ENCODE assay signal across 1 cellular context in genomic region chr1:10936998-10937901, GRCh38.
TF ChIP-seq lines count a peak whose summit lies in the region.

No MANE protein-coding gene starts in this region.

TF ChIP-seq in HepG2, 621 proteins besides CTCF, POLR2A, EP300 and RAD21 (continued from another document and continues in another):
- TF ChIP-seq CSRNP1 (CRISPR knock-in tag; IDR thresholded peaks at IDR 0.05) (0 out of 2 replicates have a peak, but pooled peaks have one; percentile 40), ZNF430 (CRISPR knock-in tag; IDR thresholded peaks at IDR 0.05) (no peak), TEAD3 (CRISPR knock-in tag; optimal IDR thresholded peaks at IDR 0.05; ENCODE audit: borderline replicate concordance) (no peak), CHD2 (IDR thresholded peaks at IDR 0.05; ENCODE audit: low read depth, low read length) (no peak), ZNF367 (CRISPR knock-in tag; IDR thresholded peaks at IDR 0.05; ENCODE audit: borderline replicate concordance) (no peak), KDM6A (CRISPR knock-in tag; IDR thresholded peaks at IDR 0.05; ENCODE audit: low read depth) (peak; percentile 47; the same call in 1 of the 2 replicates), ZNF431 (CRISPR knock-in tag; IDR thresholded peaks at IDR 0.05; ENCODE audit: borderline replicate concordance, low read depth) (peak; percentile 29; the same call in 1 of the 2 replicates), U2AF2 (IDR thresholded peaks at IDR 0.05; ENCODE audit: low read depth, low read length) (0 out of 2 replicates have a peak, but pooled peaks have one; percentile 50), ZFP41 (CRISPR knock-in tag; IDR thresholded peaks at IDR 0.05; ENCODE audit: borderline replicate concordance) (no peak), ZNF615 (CRISPR knock-in tag; IDR thresholded peaks at IDR 0.05; ENCODE audit: borderline replicate concordance) (no peak), ZNF335 (CRISPR knock-in tag; IDR thresholded peaks at IDR 0.05) (no peak), HOXA5 (CRISPR knock-in tag; IDR thresholded peaks at IDR 0.05) (no peak), RAD51 (IDR thresholded peaks at IDR 0.05; ENCODE audit: borderline replicate concordance) (no peak), ZNF142 (CRISPR knock-in tag; IDR thresholded peaks at IDR 0.05) (no peak), PHF8 (CRISPR knock-in tag; IDR thresholded peaks at IDR 0.05) (peak; percentile 49), ZSCAN21 (CRISPR knock-in tag; IDR thresholded peaks at IDR 0.05; ENCODE audit: borderline replicate concordance) (no peak), IRF9 (CRISPR knock-in tag; IDR thresholded peaks at IDR 0.05; ENCODE audit: borderline replicate concordance) (no peak), MAFF (IDR thresholded peaks at IDR 0.05; ENCODE audit: low read depth, low read length) (no peak), ZNF616 (CRISPR knock-in tag; IDR thresholded peaks at IDR 0.05; ENCODE audit: low read depth) (no peak), ZNF292 (CRISPR knock-in tag; IDR thresholded peaks at IDR 0.05; ENCODE audit: borderline replicate concordance, low read depth) (peak; percentile 85), ZFX (CRISPR knock-in tag; IDR thresholded peaks at IDR 0.05; ENCODE audit: low read depth) (peak; percentile 82), BHLHE40 (IDR thresholded peaks at IDR 0.05; ENCODE audit: low read length) (peak; percentile 98), ETV6 (CRISPR knock-in tag; conservative IDR thresholded peaks at IDR 0.05) (no peak), ZNF496 (CRISPR knock-in tag; IDR thresholded peaks at IDR 0.05; ENCODE audit: insufficient replicate concordance) (no peak), ZNF644 (CRISPR knock-in tag; IDR thresholded peaks at IDR 0.05; ENCODE audit: low read depth) (0 out of 2 replicates have a peak, but pooled peaks have one; percentile 11), MAFG (CRISPR knock-in tag; IDR thresholded peaks at IDR 0.05) (no peak)
- TF ChIP-seq, protein P1, sequence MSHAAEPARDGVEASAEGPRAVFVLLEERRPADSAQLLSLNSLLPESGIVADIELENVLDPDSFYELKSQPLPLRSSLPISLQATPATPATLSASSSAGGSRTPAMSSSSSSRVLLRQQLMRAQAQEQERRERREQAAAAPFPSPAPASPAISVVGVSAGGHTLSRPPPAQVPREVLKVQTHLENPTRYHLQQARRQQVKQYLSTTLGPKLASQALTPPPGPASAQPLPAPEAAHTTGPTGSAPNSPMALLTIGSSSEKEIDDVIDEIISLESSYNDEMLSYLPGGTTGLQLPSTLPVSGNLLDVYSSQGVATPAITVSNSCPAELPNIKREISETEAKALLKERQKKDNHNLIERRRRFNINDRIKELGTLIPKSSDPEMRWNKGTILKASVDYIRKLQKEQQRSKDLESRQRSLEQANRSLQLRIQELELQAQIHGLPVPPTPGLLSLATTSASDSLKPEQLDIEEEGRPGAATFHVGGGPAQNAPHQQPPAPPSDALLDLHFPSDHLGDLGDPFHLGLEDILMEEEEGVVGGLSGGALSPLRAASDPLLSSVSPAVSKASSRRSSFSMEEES (CRISPR knock-in tag; IDR thresholded peaks at IDR 0.05): peak; percentile 47
- TF ChIP-seq, protein P2, sequence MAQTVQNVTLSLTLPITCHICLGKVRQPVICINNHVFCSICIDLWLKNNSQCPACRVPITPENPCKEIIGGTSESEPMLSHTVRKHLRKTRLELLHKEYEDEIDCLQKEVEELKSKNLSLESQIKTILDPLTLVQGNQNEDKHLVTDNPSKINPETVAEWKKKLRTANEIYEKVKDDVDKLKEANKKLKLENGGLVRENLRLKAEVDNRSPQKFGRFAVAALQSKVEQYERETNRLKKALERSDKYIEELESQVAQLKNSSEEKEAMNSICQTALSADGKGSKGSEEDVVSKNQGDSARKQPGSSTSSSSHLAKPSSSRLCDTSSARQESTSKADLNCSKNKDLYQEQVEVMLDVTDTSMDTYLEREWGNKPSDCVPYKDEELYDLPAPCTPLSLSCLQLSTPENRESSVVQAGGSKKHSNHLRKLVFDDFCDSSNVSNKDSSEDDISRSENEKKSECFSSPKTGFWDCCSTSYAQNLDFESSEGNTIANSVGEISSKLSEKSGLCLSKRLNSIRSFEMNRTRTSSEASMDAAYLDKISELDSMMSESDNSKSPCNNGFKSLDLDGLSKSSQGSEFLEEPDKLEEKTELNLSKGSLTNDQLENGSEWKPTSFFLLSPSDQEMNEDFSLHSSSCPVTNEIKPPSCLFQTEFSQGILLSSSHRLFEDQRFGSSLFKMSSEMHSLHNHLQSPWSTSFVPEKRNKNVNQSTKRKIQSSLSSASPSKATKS (CRISPR knock-in tag; IDR thresholded peaks at IDR 0.05): no peak
- TF ChIP-seq, protein P3, sequence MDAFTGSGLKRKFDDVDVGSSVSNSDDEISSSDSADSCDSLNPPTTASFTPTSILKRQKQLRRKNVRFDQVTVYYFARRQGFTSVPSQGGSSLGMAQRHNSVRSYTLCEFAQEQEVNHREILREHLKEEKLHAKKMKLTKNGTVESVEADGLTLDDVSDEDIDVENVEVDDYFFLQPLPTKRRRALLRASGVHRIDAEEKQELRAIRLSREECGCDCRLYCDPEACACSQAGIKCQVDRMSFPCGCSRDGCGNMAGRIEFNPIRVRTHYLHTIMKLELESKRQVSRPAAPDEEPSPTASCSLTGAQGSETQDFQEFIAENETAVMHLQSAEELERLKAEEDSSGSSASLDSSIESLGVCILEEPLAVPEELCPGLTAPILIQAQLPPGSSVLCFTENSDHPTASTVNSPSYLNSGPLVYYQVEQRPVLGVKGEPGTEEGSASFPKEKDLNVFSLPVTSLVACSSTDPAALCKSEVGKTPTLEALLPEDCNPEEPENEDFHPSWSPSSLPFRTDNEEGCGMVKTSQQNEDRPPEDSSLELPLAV (CRISPR knock-in tag; conservative IDR thresholded peaks at IDR 0.05; ENCODE audit: low read depth): no peak
- TF ChIP-seq, protein P4, sequence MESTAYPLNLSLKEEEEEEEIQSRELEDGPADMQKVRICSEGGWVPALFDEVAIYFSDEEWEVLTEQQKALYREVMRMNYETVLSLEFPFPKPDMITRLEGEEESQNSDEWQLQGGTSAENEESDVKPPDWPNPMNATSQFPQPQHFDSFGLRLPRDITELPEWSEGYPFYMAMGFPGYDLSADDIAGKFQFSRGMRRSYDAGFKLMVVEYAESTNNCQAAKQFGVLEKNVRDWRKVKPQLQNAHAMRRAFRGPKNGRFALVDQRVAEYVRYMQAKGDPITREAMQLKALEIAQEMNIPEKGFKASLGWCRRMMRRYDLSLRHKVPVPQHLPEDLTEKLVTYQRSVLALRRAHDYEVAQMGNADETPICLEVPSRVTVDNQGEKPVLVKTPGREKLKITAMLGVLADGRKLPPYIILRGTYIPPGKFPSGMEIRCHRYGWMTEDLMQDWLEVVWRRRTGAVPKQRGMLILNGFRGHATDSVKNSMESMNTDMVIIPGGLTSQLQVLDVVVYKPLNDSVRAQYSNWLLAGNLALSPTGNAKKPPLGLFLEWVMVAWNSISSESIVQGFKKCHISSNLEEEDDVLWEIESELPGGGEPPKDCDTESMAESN (CRISPR knock-in tag; conservative IDR thresholded peaks at IDR 0.05): no peak
- TF ChIP-seq, protein P5, sequence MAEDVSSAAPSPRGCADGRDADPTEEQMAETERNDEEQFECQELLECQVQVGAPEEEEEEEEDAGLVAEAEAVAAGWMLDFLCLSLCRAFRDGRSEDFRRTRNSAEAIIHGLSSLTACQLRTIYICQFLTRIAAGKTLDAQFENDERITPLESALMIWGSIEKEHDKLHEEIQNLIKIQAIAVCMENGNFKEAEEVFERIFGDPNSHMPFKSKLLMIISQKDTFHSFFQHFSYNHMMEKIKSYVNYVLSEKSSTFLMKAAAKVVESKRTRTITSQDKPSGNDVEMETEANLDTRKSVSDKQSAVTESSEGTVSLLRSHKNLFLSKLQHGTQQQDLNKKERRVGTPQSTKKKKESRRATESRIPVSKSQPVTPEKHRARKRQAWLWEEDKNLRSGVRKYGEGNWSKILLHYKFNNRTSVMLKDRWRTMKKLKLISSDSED (CRISPR knock-in tag; IDR thresholded peaks at IDR 0.05): no peak
- TF ChIP-seq, protein P6, sequence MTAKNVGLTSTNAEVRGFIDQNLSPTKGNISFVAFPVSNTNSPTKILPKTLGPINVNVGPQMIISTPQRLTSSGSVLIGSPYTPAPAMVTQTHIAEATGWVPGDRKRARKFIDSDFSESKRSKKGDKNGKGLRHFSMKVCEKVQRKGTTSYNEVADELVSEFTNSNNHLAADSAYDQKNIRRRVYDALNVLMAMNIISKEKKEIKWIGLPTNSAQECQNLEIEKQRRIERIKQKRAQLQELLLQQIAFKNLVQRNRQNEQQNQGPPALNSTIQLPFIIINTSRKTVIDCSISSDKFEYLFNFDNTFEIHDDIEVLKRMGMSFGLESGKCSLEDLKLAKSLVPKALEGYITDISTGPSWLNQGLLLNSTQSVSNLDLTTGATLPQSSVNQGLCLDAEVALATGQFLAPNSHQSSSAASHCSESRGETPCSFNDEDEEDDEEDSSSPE (CRISPR knock-in tag; IDR thresholded peaks at IDR 0.05): 0 out of 2 replicates have a peak, but pooled peaks have one; percentile 28
- TF ChIP-seq, protein P7, sequence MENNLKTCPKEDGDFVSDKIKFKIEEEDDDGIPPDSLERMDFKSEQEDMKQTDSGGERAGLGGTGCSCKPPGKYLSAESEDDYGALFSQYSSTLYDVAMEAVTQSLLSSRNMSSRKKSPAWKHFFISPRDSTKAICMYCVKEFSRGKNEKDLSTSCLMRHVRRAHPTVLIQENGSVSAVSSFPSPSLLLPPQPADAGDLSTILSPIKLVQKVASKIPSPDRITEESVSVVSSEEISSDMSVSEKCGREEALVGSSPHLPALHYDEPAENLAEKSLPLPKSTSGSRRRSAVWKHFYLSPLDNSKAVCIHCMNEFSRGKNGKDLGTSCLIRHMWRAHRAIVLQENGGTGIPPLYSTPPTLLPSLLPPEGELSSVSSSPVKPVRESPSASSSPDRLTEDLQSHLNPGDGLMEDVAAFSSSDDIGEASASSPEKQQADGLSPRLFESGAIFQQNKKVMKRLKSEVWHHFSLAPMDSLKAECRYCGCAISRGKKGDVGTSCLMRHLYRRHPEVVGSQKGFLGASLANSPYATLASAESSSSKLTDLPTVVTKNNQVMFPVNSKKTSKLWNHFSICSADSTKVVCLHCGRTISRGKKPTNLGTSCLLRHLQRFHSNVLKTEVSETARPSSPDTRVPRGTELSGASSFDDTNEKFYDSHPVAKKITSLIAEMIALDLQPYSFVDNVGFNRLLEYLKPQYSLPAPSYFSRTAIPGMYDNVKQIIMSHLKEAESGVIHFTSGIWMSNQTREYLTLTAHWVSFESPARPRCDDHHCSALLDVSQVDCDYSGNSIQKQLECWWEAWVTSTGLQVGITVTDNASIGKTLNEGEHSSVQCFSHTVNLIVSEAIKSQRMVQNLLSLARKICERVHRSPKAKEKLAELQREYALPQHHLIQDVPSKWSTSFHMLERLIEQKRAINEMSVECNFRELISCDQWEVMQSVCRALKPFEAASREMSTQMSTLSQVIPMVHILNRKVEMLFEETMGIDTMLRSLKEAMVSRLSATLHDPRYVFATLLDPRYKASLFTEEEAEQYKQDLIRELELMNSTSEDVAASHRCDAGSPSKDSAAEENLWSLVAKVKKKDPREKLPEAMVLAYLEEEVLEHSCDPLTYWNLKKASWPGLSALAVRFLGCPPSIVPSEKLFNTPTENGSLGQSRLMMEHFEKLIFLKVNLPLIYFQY (CRISPR knock-in tag; IDR thresholded peaks at IDR 0.05; ENCODE audit: borderline replicate concordance): peak; percentile 95
